In genomic region chr18:75087119-75088020, GRCh38 we compare ENCODE assay signal across 16 cellular contexts.
"Had no signal": no experiment of that assay in that cellular context is flagged by ENCODE, and none has a peak within 500 bp of the region (broad histone marks: within the 10 kb centered on the region; RNA-seq: fewer than 3 reads in every experiment).

No MANE protein-coding gene starts in this region.

- H3K4me3 Mint-ChIP-seq: immature natural killer cell; naive thymus-derived CD4-positive, alpha-beta T cell; nephron progenitor cell; stimulated activated memory B cell treated with anti-CD40 and anti-IgM and Interleukin-4, amounts not matched to agents 10 μg/mL and 1 μg/mL and 100 μg/mL, for 72 hours; stimulated activated naive CD8-positive, alpha-beta T cell treated with anti-CD3 and anti-CD28 coated beads, Interleukin-15, Interleukin-2, amounts not matched to agents 100 ng/mL and 50 ng/mL, for 24 hours had no signal

- H3K36me3 Mint-ChIP-seq: immature natural killer cell; stimulated activated memory B cell treated with anti-CD40 and anti-IgM and Interleukin-4, amounts not matched to agents 10 μg/mL and 1 μg/mL and 100 μg/mL, for 72 hours had no signal

- H3K27ac ChIP-seq: foreskin keratinocyte, left lung, lower lobe of right lung, neutrophil, transverse colon had no signal

- H3K4me3 ChIP-seq: left lung, lower lobe of right lung, transverse colon had no signal

- H3K27ac Mint-ChIP-seq: naive thymus-derived CD4-positive, alpha-beta T cell; nephron progenitor cell; stimulated activated memory B cell treated with anti-CD40 and anti-IgM and Interleukin-4, amounts not matched to agents 10 μg/mL and 1 μg/mL and 100 μg/mL, for 72 hours; stimulated activated naive CD8-positive, alpha-beta T cell treated with anti-CD3 and anti-CD28 coated beads, Interleukin-15, Interleukin-2, amounts not matched to agents 100 ng/mL and 50 ng/mL, for 24 hours had no signal

- H3K27me3 Mint-ChIP-seq: stimulated activated memory B cell treated with anti-CD40 and anti-IgM and Interleukin-4, amounts not matched to agents 10 μg/mL and 1 μg/mL and 100 μg/mL, for 72 hours; stimulated activated naive CD8-positive, alpha-beta T cell treated with anti-CD3 and anti-CD28 coated beads, Interleukin-15, Interleukin-2, amounts not matched to agents 100 ng/mL and 50 ng/mL, for 24 hours had no signal

- H3K4me1 Mint-ChIP-seq: immature natural killer cell; naive thymus-derived CD4-positive, alpha-beta T cell; stimulated activated memory B cell treated with anti-CD40 and anti-IgM and Interleukin-4, amounts not matched to agents 10 μg/mL and 1 μg/mL and 100 μg/mL, for 72 hours had no signal

- ATAC-seq: foreskin keratinocyte; left lung; naive thymus-derived CD4-positive, alpha-beta T cell had no signal

- H3K27me3 ChIP-seq: foreskin keratinocyte, left lung, transverse colon had no signal

- H3K9me3 Mint-ChIP-seq: immature natural killer cell had no signal

- H3K36me3 ChIP-seq: left lung, lower lobe of right lung, neutrophil, transverse colon had no signal

- H3K9me3 ChIP-seq: left lung, lower lobe of right lung, neutrophil, transverse colon had no signal

- DNase-seq: cerebellar nuclear complex; dermis blood vessel endothelial cell; foreskin keratinocyte; immature natural killer cell; lower lobe of right lung; mesenchymal stem cell; naive thymus-derived CD4-positive, alpha-beta T cell; nephron progenitor cell; small intestine; stimulated activated CD4-positive, alpha-beta T cell treated with anti-CD3 and anti-CD28 coated beads, Interleukin-12 subunit alpha, Interleukin-12 subunit beta, amount 100 ng/mL, for 4 hours; stimulated activated CD4-positive, alpha-beta T cell treated with anti-CD3 and anti-CD28 coated beads, Interleukin-2, amount 100 ng/mL, for 48 hours; transverse colon had no signal

- H3K4me1 ChIP-seq: foreskin keratinocyte, left lung, lower lobe of right lung, transverse colon had no signal
